ENCODE assay signal across 8 cellular contexts in the genomic region with DNA sequence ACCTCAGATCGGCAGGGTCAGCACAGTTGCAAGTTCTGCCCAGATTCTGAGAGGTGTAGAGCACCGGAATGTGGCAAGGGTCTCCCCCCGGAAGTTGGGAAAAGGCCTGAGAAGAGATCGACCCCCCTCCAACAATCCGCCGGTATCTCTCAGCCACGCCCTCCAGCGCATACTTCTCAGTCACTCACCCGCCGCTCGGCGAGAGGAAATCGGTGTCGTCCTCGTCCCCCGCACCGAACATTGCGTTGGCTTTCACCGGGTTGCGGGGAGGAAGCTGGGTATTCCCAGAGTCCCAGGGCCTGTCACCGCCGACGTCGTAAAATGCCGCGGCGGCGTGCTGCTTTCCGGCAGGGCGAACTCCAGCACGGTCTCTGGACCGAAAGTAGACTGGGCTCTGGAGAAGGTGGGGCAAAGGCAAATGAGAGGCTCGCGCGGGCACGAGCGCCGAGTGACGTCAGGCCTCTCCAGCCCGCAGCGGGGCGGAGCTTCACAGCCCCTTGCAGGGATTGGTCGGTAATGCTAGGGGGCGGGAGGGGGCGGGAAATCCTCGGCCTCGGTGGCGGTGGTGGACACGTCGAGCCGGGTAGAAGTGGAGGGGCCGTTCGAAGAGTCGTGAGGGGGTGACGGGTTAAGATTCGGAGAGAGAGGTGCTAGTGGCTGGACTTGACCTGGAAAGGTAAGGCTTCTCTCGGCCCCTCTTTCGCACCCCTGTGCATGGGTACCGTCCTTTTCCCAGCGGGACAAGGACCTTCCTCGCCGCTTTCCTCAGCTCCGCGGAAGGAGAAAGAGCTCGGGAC. TPM values are rescaled to one million over a fixed set of nuclear protein-coding genes. Genes with fewer than 3 reads are reported as not detected.
DNase-seq lines count a peak whose midpoint lies in the region; ATAC-seq and TF ChIP-seq lines count a peak whose summit lies in the region.

A gene with protein sequence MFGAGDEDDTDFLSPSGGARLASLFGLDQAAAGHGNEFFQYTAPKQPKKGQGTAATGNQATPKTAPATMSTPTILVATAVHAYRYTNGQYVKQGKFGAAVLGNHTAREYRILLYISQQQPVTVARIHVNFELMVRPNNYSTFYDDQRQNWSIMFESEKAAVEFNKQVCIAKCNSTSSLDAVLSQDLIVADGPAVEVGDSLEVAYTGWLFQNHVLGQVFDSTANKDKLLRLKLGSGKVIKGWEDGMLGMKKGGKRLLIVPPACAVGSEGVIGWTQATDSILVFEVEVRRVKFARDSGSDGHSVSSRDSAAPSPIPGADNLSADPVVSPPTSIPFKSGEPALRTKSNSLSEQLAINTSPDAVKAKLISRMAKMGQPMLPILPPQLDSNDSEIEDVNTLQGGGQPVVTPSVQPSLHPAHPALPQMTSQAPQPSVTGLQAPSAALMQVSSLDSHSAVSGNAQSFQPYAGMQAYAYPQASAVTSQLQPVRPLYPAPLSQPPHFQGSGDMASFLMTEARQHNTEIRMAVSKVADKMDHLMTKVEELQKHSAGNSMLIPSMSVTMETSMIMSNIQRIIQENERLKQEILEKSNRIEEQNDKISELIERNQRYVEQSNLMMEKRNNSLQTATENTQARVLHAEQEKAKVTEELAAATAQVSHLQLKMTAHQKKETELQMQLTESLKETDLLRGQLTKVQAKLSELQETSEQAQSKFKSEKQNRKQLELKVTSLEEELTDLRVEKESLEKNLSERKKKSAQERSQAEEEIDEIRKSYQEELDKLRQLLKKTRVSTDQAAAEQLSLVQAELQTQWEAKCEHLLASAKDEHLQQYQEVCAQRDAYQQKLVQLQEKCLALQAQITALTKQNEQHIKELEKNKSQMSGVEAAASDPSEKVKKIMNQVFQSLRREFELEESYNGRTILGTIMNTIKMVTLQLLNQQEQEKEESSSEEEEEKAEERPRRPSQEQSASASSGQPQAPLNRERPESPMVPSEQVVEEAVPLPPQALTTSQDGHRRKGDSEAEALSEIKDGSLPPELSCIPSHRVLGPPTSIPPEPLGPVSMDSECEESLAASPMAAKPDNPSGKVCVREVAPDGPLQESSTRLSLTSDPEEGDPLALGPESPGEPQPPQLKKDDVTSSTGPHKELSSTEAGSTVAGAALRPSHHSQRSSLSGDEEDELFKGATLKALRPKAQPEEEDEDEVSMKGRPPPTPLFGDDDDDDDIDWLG (minus strand): TSS at position 275 of the 797 bp plus-strand sequence. CDS start 34 bp downstream, at position 241.
A gene (plus strand): TSS at position 542 of the 797 bp plus-strand sequence. CDS start 34,605 bp downstream, outside the sequence.

- peaks cover 5% of the 10 kb centered on the region for H3K36me3 Mint-ChIP-seq in activated CD4-positive, alpha-beta T cell treated with anti-CD3 and anti-CD28 coated beads for 36 hours (ENCODE audit: low read depth)

- H3K27ac Mint-ChIP-seq in activated CD4-positive, alpha-beta T cell treated with anti-CD3 and anti-CD28 coated beads for 36 hours, result peak within 1 kb of the TSS; percentile 93

- POLR2A ChIA-PET in activated CD4-positive, alpha-beta T cell treated with anti-CD3 and anti-CD28 coated beads for 36 hours (lab: Charles Lee), result interaction anchor here (0.7 to 1.9 kb wide), 5 partner anchors 48 to 189 kb away, joined by 3 to 9 read pairs (median 3); a partner anchor contains a TSS

- no peaks in the 10 kb centered on the region for H3K27me3 Mint-ChIP-seq in activated CD4-positive, alpha-beta T cell treated with anti-CD3 and anti-CD28 coated beads for 36 hours

- no peak for TF ChIP-seq CTCF in choroid plexus epithelial cell (conservative IDR thresholded peaks at IDR 0.05; ENCODE audit: low read depth, low read length)

- H3K9me3 Mint-ChIP-seq in activated CD4-positive, alpha-beta T cell treated with anti-CD3 and anti-CD28 coated beads for 36 hours (ENCODE audit: low read depth), result no peaks in the 10 kb centered on the region

- CTCF ChIA-PET in activated CD4-positive, alpha-beta T cell treated with anti-CD3 and anti-CD28 coated beads for 36 hours (lab: Charles Lee), result interaction anchor here (0.7 to 4.8 kb wide), 11 partner anchors 22 to 842 kb away, joined by 3 to 43 read pairs (median 5); a partner anchor contains a TSS

- peak within 1 kb of the TSS; percentile 89 for H3K4me3 Mint-ChIP-seq in activated CD4-positive, alpha-beta T cell treated with anti-CD3 and anti-CD28 coated beads for 36 hours

- ATAC-seq in HG03432 (IDR thresholded peaks at IDR 0.05; ENCODE audit: unreplicated experiment), result peak; percentile 91
- peak; percentile 97 for ATAC-seq in activated CD4-positive, alpha-beta T cell treated with anti-CD3 and anti-CD28 coated beads for 36 hours

- peaks cover 46% of the 10 kb centered on the region for H3K4me1 Mint-ChIP-seq in activated CD4-positive, alpha-beta T cell treated with anti-CD3 and anti-CD28 coated beads for 36 hours

- H3K4me3 ChIP-seq in choroid plexus epithelial cell (ENCODE audit: low read depth, low read length), result peak within 1 kb of the TSS; percentile 95

- intact Hi-C loops in activated CD4-positive, alpha-beta T cell treated with anti-CD3 and anti-CD28 coated beads for 36 hours (cut with DNase I, micrococcal nuclease), result loop anchor here (1.0 to 10.0 kb wide), 16 partner anchors 54 to 1590 kb away; a partner anchor contains a TSS

- TF ChIP-seq POLR2A in GM19099 (IDR thresholded peaks at IDR 0.05; ENCODE audit: extremely low read depth, insufficient read length, low read depth), result peak; percentile 75

- DNase-seq in AG20443 (ENCODE audit: low spot score) (peak; percentile 99), NCI-H510A (lab: John Stamatoyannopoulos, UW) (peak; percentile 93), choroid plexus epithelial cell (ENCODE audit: low read depth) (peak; percentile 99), kidney glomerular epithelial cell (lab: John Stamatoyannopoulos, UW) (peak; percentile 97)
- DNase-seq in activated CD4-positive, alpha-beta T cell treated with anti-CD3 and anti-CD28 coated beads for 36 hours, result peak; percentile 98
- peak; percentile 89 for DNase-seq in stimulated activated CD4-positive, alpha-beta T cell treated with anti-CD3 and anti-CD28 coated beads, Interleukin-1b, Interleukin-23, amount 100 ng/mL, for 1 hour (ENCODE audit: low read depth in 2 of 2)

RNA-seq across cellular contexts. Expression of the first gene that starts in this region (rescaled TPM):
- total RNA-seq in activated CD4-positive, alpha-beta T cell treated with anti-CD3 and anti-CD28 coated beads for 36 hours, result 10 to 100 TPM; 34.0 to 44.2 TPM

RNA-seq across cellular contexts. Expression of the second gene that starts in this region (rescaled TPM):
- total RNA-seq in activated CD4-positive, alpha-beta T cell treated with anti-CD3 and anti-CD28 coated beads for 36 hours, result 10 to 100 TPM; 14.8 to 18.2 TPM

Comparison
In these comparisons a context has a peak if more than half of its experiments do, and no peak if none do; other contexts are left out.
1. Peak in every context shown above with its lines: DNase-seq, ATAC-seq and H3K4me3 ChIP-seq.